Comparison of ENCODE assay signal across 18 cellular contexts in the genomic region with DNA sequence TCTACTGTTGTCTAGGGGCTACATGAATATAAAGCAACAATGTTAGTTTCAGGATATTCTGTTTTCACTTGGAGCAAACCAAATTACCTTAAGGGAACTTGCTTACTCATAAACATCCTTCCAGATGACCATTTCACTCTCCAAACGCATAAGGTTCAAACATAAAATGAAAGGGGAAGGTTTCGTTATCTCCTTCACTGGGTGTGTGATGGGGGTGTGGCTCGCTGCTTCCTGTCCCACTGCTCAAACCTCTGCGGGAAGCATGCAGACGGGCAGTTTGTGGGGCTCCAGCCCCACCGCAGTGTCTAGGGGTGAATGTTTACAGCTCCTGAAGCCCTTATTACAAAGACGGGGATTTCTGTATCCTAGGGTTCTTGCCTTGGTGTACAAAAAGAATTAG.
"Had no signal": no experiment of that assay in that cellular context is flagged by ENCODE, and none has a peak within 500 bp of the region (broad histone marks: within the 10 kb centered on the region; RNA-seq: fewer than 3 reads in every experiment).

No MANE protein-coding gene starts in this region.

- FAIRE-seq: endothelial cell of umbilical vein, islet of Langerhans, pancreas, small intestine had no signal

- H3K4me3 Mint-ChIP-seq: dendritic cell treated with granulocyte-macrophage colony-stimulating factor and Interleukin-4, amounts not matched to agents 40 ng/mL and 50 ng/mL, for 4 days; naive B cell; nephron had no signal

- H3K9me3 Mint-ChIP-seq: nephron had no signal

- H3K27ac Mint-ChIP-seq: dendritic cell treated with granulocyte-macrophage colony-stimulating factor and Interleukin-4, amounts not matched to agents 40 ng/mL and 50 ng/mL, for 4 days; nephron; progenitor cell of endocrine pancreas had no signal

- DNase-seq: erythroblast; head of caudate nucleus; hypothalamus; kidney glomerular epithelial cell; mesendoderm; naive B cell; occipital lobe; pancreas; right cardiac atrium; small intestine; stimulated activated CD4-positive, alpha-beta T cell treated with anti-CD3 and anti-CD28 coated beads, Interleukin-12 subunit alpha, Interleukin-12 subunit beta, amount 100 ng/mL, for 4 hours; stimulated activated naive CD4-positive, alpha-beta T cell treated with Interleukin-2 at 50 U/mL for 16 hours; tibial artery had no signal

- H3K27me3 Mint-ChIP-seq: dendritic cell treated with granulocyte-macrophage colony-stimulating factor and Interleukin-4, amounts not matched to agents 40 ng/mL and 50 ng/mL, for 4 days; naive B cell; progenitor cell of endocrine pancreas had no signal

- ATAC-seq: pancreas, right cardiac atrium had no signal

- H3K36me3 Mint-ChIP-seq: naive B cell had no signal
